In the genomic region with DNA sequence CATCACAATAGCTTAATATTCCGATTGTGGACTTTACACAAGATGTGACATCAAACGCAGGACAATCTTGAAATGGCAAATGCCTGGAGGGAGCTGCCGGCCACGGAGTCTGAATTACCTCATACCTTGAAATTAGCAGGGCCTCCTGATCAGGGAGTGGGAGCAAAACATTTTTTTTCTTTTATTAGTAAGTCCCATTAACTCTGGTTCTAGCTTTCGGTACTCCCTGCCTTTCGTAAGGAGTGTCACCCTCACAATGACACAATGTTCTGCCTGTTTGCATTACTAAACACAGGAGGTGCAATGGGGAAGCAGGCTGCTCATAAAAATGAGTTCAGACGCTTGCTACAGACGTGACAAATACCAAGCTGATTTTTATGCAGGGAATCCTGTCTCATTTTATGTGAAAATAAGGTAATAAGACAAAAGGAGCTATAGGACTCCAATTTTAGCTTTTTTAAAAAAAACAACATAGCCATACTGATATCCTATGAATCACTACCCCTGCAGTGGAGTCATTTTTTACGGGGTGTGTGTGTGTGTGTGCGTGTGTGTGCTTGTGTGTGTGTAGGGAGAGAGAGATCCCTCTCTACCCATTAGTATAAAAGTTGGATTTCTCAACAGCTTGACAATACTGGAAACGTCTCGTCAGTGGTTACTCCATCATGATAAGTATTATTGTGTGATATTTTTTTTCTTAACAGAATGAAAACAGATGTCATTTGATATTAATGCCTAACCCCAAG, we compare ENCODE assay signal across 15 cellular contexts.
DNase-seq lines count a peak whose midpoint lies in the region; FAIRE-seq and TF ChIP-seq lines count a peak whose summit lies in the region.
"Had no signal": no experiment of that assay in that cellular context is flagged by ENCODE, and none has a peak within 500 bp of the region (broad histone marks: within the 10 kb centered on the region; RNA-seq: fewer than 3 reads in every experiment).

No MANE protein-coding gene starts in this region.

- H4K8ac ChIP-seq in mesenchymal stem cell (ENCODE audit: low read length) = no peak overlapping the region

- H3K4me1 ChIP-seq in mesenchymal stem cell (ENCODE audit: control insufficient read depth, insufficient read depth, low read depth, low read length) (no peaks in the 10 kb centered on the region), Peyer's patch (no peaks in the 10 kb centered on the region)
- H3K4me1 ChIP-seq: BE2C had no signal

- no peak overlapping the region for H2AK5ac ChIP-seq in mesenchymal stem cell (ENCODE audit: low read length, severe bottlenecking)

- H3K36me3 ChIP-seq in brain microvascular endothelial cell (replicated peaks) (no peaks in the 10 kb centered on the region), mesenchymal stem cell (ENCODE audit: control insufficient read depth in 1 of 2, insufficient read depth in 2 of 2, low read depth in 1 of 2, low read length in 2 of 2) (no peaks in the 10 kb centered on the region), Peyer's patch (no peaks in the 10 kb centered on the region)
- H3K36me3 ChIP-seq: BE2C had no signal

- no peak overlapping the region for H2BK120ac ChIP-seq in mesenchymal stem cell (ENCODE audit: low read depth, low read length)

- in situ Hi-C loops in brain microvascular endothelial cell (cut with HindIII; ENCODE audit: low pct_ligation_motif_present, low sequenced_read_pairs) = no loop called here

- no peak overlapping the region for H3K18ac ChIP-seq in mesenchymal stem cell (ENCODE audit: low read depth in 1 of 2, low read length in 2 of 2)

- FAIRE-seq in GM12891 (lab: Jason Lieb, UNC) = no peak

- no peak overlapping the region for H3K4ac ChIP-seq in mesenchymal stem cell (ENCODE audit: low read depth in 1 of 2, low read length in 2 of 2)

- H3K4me2 ChIP-seq in mesenchymal stem cell (ENCODE audit: low read length, poor library complexity, severe bottlenecking) = no peak overlapping the region

- H3K27me3 ChIP-seq in brain microvascular endothelial cell (replicated peaks) (no peaks in the 10 kb centered on the region), mesenchymal stem cell (ENCODE audit: control insufficient read depth in 1 of 2, insufficient read depth in 1 of 2, low read length in 2 of 2) (no peaks in the 10 kb centered on the region), Peyer's patch (no peaks in the 10 kb centered on the region)
- H3K27me3 ChIP-seq: BE2C had no signal

- H3K9me3 ChIP-seq in mesenchymal stem cell (ENCODE audit: control insufficient read depth, low read length) (peaks cover 3% of the 10 kb centered on the region), Peyer's patch (no peaks in the 10 kb centered on the region)
- H3K9me3 ChIP-seq: BE2C had no signal

- H4K91ac ChIP-seq in mesenchymal stem cell (ENCODE audit: low read length) = no peak overlapping the region

- DNase-seq in A172 (ENCODE audit: low spot score) (peak; percentile 62), HT1080 (ENCODE audit: low read depth) (peak; percentile 38), brain microvascular endothelial cell (peak; percentile 80), mesenchymal stem cell (peak; percentile 32), Peyer's patch (no peak), DMS 273 (lab: John Stamatoyannopoulos, UW; ENCODE audit: unreplicated experiment) (no peak), GM12891 (ENCODE audit: insufficient read length, low spot score) (no peak), NK-92 (lab: John Stamatoyannopoulos, UW; ENCODE audit: unreplicated experiment) (no peak)
- DNase-seq: activated CD8-positive, alpha-beta memory T cell treated with anti-CD3 and anti-CD28 coated beads, Interleukin-2, amount 50 U/mL, for 4 hours; BE2C; erythroblast; GF-D8; GOT3; NCI-H69; T-helper 17 cell had no signal

- no peaks in the 10 kb centered on the region for H3K79me1 ChIP-seq in mesenchymal stem cell (replicated peaks; ENCODE audit: low read length, poor library complexity, severe bottlenecking)

- H2BK12ac ChIP-seq in mesenchymal stem cell (ENCODE audit: low read length in 2 of 2) = peak overlapping the region in 1 of 2 experiments; percentile 65

- no peak overlapping the region for H3K4me3 ChIP-seq in brain microvascular endothelial cell (ENCODE audit: low read depth, low read length)
- peak overlapping the region in 1 of 2 experiments; percentile 45 for H3K4me3 ChIP-seq in mesenchymal stem cell (ENCODE audit: insufficient read depth in 1 of 2, low read depth in 1 of 2, low read length in 2 of 2)
- no peak overlapping the region for H3K4me3 ChIP-seq in Peyer's patch

- no peak overlapping the region for H3K14ac ChIP-seq in mesenchymal stem cell (ENCODE audit: low read length in 2 of 2)

- no peak overlapping the region for H2AFZ ChIP-seq in mesenchymal stem cell (ENCODE audit: low read depth, low read length)

- no peak overlapping the region for H2BK5ac ChIP-seq in mesenchymal stem cell (ENCODE audit: low read depth, low read length, poor library complexity, severe bottlenecking)

- H3K23ac ChIP-seq in mesenchymal stem cell (ENCODE audit: low read length in 2 of 2) = no peak overlapping the region

- H2BK15ac ChIP-seq in mesenchymal stem cell (ENCODE audit: low read depth, poor library complexity, severe bottlenecking) = no peak overlapping the region

- no peak overlapping the region for H3K27ac ChIP-seq in brain microvascular endothelial cell
- no peak overlapping the region for H3K27ac ChIP-seq in mesenchymal stem cell (ENCODE audit: low read length, poor library complexity, severe bottlenecking)
- no peak overlapping the region for H3K27ac ChIP-seq in Peyer's patch

- TF ChIP-seq POLR2A in Peyer's patch (IDR thresholded peaks at IDR 0.05) = no peak
- TF ChIP-seq POLR2A in GM12891 (IDR thresholded peaks at IDR 0.05; ENCODE audit: low read depth, low read length) = no peak

- WGBS in mesenchymal stem cell = 93% methylated on average over 6 of the region's 12 CpGs

- peak overlapping the region; percentile 89 for H3K9ac ChIP-seq in mesenchymal stem cell (ENCODE audit: low read length)

- TF ChIP-seq CTCF in brain microvascular endothelial cell (IDR thresholded peaks at IDR 0.05; ENCODE audit: low read depth, low read length, missing control alignments) = no peak
- no peak for TF ChIP-seq CTCF in Peyer's patch (IDR thresholded peaks at IDR 0.05)

TF ChIP-seq in GM12891, 5 proteins besides CTCF, POLR2A, EP300 and RAD21:
- TF ChIP-seq SPI1 (IDR thresholded peaks at IDR 0.05; ENCODE audit: low read depth, low read length) (no peak), TAF1 (IDR thresholded peaks at IDR 0.05; ENCODE audit: low read depth, low read length) (no peak)

Comparison
In these comparisons a context has a peak if more than half of its experiments do, and no peak if none do; other contexts are left out.
1. DNase-seq: peak in A172 (single experiment), HT1080 (single experiment), brain microvascular endothelial cell (single experiment) and mesenchymal stem cell (single experiment); none in Peyer's patch (0 of 3), DMS 273 (single experiment), GM12891 (single experiment) and NK-92 (single experiment).